Comparison of ENCODE assay signal across 16 cellular contexts in genomic region chr13:110127986-110128511, GRCh38.
DNase-seq lines count a peak whose midpoint lies in the region; ATAC-seq and TF ChIP-seq lines count a peak whose summit lies in the region.
"Had no signal": no experiment of that assay in that cellular context is flagged by ENCODE, and none has a peak within 500 bp of the region (broad histone marks: within the 10 kb centered on the region; RNA-seq: fewer than 3 reads in every experiment).

No MANE protein-coding gene starts in this region.

- TF ChIP-seq CTCF in SK-N-SH (IDR thresholded peaks at IDR 0.05) (no peak), PC-9 (conservative IDR thresholded peaks at IDR 0.05) (no peak), esophagus muscularis mucosa (IDR thresholded peaks at IDR 0.05) (no peak), prostate gland (IDR thresholded peaks at IDR 0.05) (no peak)

- H3K9ac ChIP-seq in SK-N-SH: no peak overlapping the region
- peak overlapping the region in 1 of 3 donors; percentile 45 for H3K9ac ChIP-seq in skeletal muscle tissue (ENCODE audit: low read depth in 1 of 3, low read length in 3 of 3)

- TF ChIP-seq EP300 in SK-N-SH (IDR thresholded peaks at IDR 0.05; ENCODE audit: borderline replicate concordance in 1 of 2, low read depth in 1 of 2, low read length in 1 of 2): no peak
- no peak for TF ChIP-seq EP300 in esophagus muscularis mucosa (IDR thresholded peaks at IDR 0.05)

- H3K9me2 ChIP-seq in SK-N-SH (no peaks in the 10 kb centered on the region), PC-9 (ENCODE audit: insufficient read depth) (no peaks in the 10 kb centered on the region)

- POLR2A ChIA-PET in SK-N-SH (lab: Yijun Ruan, JAX) (no interaction called here), PC-9 (lab: Charles Lee; ENCODE audit: unreplicated experiment) (interaction anchor here (0.7 kb wide), 1 partner anchor 971 kb away, joined by 12 read pairs; no protein-coding TSS in a partner anchor)

- no peak for TF ChIP-seq RAD21 in SK-N-SH (IDR thresholded peaks at IDR 0.05; ENCODE audit: low read length)

- DNase-seq in SK-N-SH (no peak), PC-9 (peak in 1 of 2 experiments; percentile 77), esophagus muscularis mucosa (ENCODE audit: extremely low spot score) (peak; percentile 53), prostate gland (ENCODE audit: low spot score) (no peak), NCI-H1436 (lab: John Stamatoyannopoulos, UW) (no peak), NCI-H69 (lab: John Stamatoyannopoulos, UW) (no peak)
- DNase-seq: activated B cell treated with CpG ODN at 0.5 μM for 24 hours; activated naive CD4-positive, alpha-beta T cell treated with anti-CD3 and anti-CD28 coated beads for 36 hours; central memory CD4-positive, alpha-beta T cell; DMS 273 treated with DMSO at 0.1 percent for 48 hours; MG63; nephron progenitor cell; right lobe of liver; stomach had no signal

- peaks cover 0 to 28% of the 10 kb centered on the region in 2 experiments; a peak in 3 of 4 replicates for H3K4me1 ChIP-seq in SK-N-SH (ENCODE audit: control insufficient read depth in 1 of 2, insufficient read depth in 2 of 2, low read depth in 1 of 2, low read length in 1 of 2)
- H3K4me1 ChIP-seq in PC-9 (replicated peaks; ENCODE audit: insufficient read depth): peaks cover 42% of the 10 kb centered on the region
- peaks cover 29 to 38% (median 34%) of the 10 kb centered on the region in 4 donors for H3K4me1 ChIP-seq in esophagus muscularis mucosa
- H3K4me1 ChIP-seq in skeletal muscle tissue (ENCODE audit: control insufficient read depth in 3 of 3, insufficient read depth in 3 of 3, low read length in 3 of 3): peaks cover 21 to 42% (median 37%) of the 10 kb centered on the region in 3 donors
- no peaks in the 10 kb centered on the region for H3K4me1 ChIP-seq in prostate gland (replicated peaks)
- H3K4me1 ChIP-seq: right lobe of liver had no signal

- H3K9me3 ChIP-seq in SK-N-SH: no peaks in the 10 kb centered on the region
- H3K9me3 ChIP-seq in PC-9 (ENCODE audit: insufficient read depth, low read depth): no peaks in the 10 kb centered on the region
- no peaks in the 10 kb centered on the region for H3K9me3 ChIP-seq in esophagus muscularis mucosa
- H3K9me3 ChIP-seq in skeletal muscle tissue (ENCODE audit: control insufficient read depth in 3 of 3, low read length in 3 of 3): no peaks in the 10 kb centered on the region
- H3K9me3 ChIP-seq in prostate gland: no peaks in the 10 kb centered on the region
- H3K9me3 ChIP-seq: MG63, right lobe of liver, stomach had no signal

- WGBS in SK-N-SH (ENCODE audit: low lambda C conversion rate): 47% methylated on average over 5 of the region's 6 CpGs
- 51% methylated on average over 6 of the region's 6 CpGs for WGBS in esophagus muscularis mucosa
- 65% methylated on average over 6 of the region's 6 CpGs for WGBS in prostate gland

- intact Hi-C loops in PC-9 (cut with micrococcal nuclease; ENCODE audit: unreplicated experiment): loop anchor here (10.0 kb wide), 1 partner anchor 793 kb away; no protein-coding TSS in a partner anchor
- intact Hi-C loops in esophagus muscularis mucosa (cut with DNase I): no loop called here
- intact Hi-C loops in prostate gland (cut with DNase I): no loop called here

- H3F3A ChIP-seq in SK-N-SH (replicated peaks; ENCODE audit: insufficient read depth) (peaks cover 22% of the 10 kb centered on the region), PC-9 (ENCODE audit: insufficient read depth, low read depth) (peaks cover 36% of the 10 kb centered on the region)

- H3K4me3 ChIP-seq in SK-N-SH (ENCODE audit: low read depth in 2 of 2, low read length in 1 of 2): no peak overlapping the region
- peak overlapping the region; percentile 6; the same call in 1 of the 2 replicates for H3K4me3 ChIP-seq in PC-9
- no peak overlapping the region for H3K4me3 ChIP-seq in esophagus muscularis mucosa
- H3K4me3 ChIP-seq in skeletal muscle tissue (ENCODE audit: low read length in 3 of 3): no peak overlapping the region
- no peak overlapping the region for H3K4me3 ChIP-seq in prostate gland
- H3K4me3 ChIP-seq: right lobe of liver, stomach had no signal

- H3K27me3 ChIP-seq in SK-N-SH (ENCODE audit: insufficient read depth): no peaks in the 10 kb centered on the region
- no peaks in the 10 kb centered on the region for H3K27me3 ChIP-seq in PC-9 (ENCODE audit: insufficient read depth, low read depth)
- no peaks in the 10 kb centered on the region for H3K27me3 ChIP-seq in esophagus muscularis mucosa
- H3K27me3 ChIP-seq in skeletal muscle tissue (ENCODE audit: control insufficient read depth in 3 of 3, insufficient read depth in 3 of 3, low read length in 3 of 3): no peaks in the 10 kb centered on the region
- H3K27me3 ChIP-seq in prostate gland (replicated peaks; ENCODE audit: insufficient read depth): no peaks in the 10 kb centered on the region
- H3K27me3 ChIP-seq: MG63, right lobe of liver had no signal

- no peaks in the 10 kb centered on the region for H3K79me2 ChIP-seq in SK-N-SH (ENCODE audit: insufficient read depth)
- H3K79me2 ChIP-seq in PC-9 (ENCODE audit: low read depth): no peaks in the 10 kb centered on the region

- H4K20me1 ChIP-seq in SK-N-SH (ENCODE audit: insufficient read depth): no peaks in the 10 kb centered on the region
- no peaks in the 10 kb centered on the region for H4K20me1 ChIP-seq in PC-9 (ENCODE audit: insufficient read depth)

- ATAC-seq in SK-N-SH treated with all-trans-retinoic acid at 6 μM for 48 hours: no peak
- ATAC-seq: right lobe of liver had no signal

- H2AFZ ChIP-seq in SK-N-SH (ENCODE audit: low read depth) (peak overlapping the region; percentile 9; the same call in 1 of the 2 replicates), PC-9 (0 out of 2 replicates have a peak overlapping the region, but pooled peaks have one; percentile 17)

- no peak overlapping the region for H3K4me2 ChIP-seq in SK-N-SH
- peak overlapping the region; percentile 70 for H3K4me2 ChIP-seq in PC-9

- CTCF ChIA-PET in SK-N-SH (lab: Yijun Ruan, JAX) (interaction anchor here (0.9 to 1.6 kb wide), 2 partner anchors 12 to 1168 kb away, joined by 3 to 4 read pairs; no protein-coding TSS in a partner anchor), PC-9 (lab: Charles Lee) (interaction anchor here (0.7 kb wide), 1 partner anchor 885 kb away, joined by 3 read pairs; no protein-coding TSS in a partner anchor)

- no TSS peak for BruUV-seq in PC-9 (replicated peaks; lab: Mats Ljungman, UMichigan)

- H3K27ac ChIP-seq in SK-N-SH (ENCODE audit: low read depth in 2 of 2, low read length in 1 of 2): peak overlapping the region; percentile 39 to 95; a peak in 3 of 4 replicates
- peak overlapping the region; percentile 94 for H3K27ac ChIP-seq in PC-9
- H3K27ac ChIP-seq in esophagus muscularis mucosa (replicated peaks in 1 of 4): peak overlapping the region; percentile 86 to 93 (median 88)
- peak overlapping the region; percentile 77 for H3K27ac ChIP-seq in skeletal muscle tissue (ENCODE audit: low read depth, low read length)
- H3K27ac ChIP-seq in prostate gland: no peak overlapping the region
- H3K27ac ChIP-seq: right lobe of liver had no signal

- H3K36me3 ChIP-seq in SK-N-SH (replicated peaks in 1 of 2; ENCODE audit: control insufficient read depth in 1 of 2, insufficient read depth in 2 of 2, low read length in 1 of 2): no peaks in the 10 kb centered on the region
- H3K36me3 ChIP-seq in PC-9 (ENCODE audit: low read depth): no peaks in the 10 kb centered on the region
- H3K36me3 ChIP-seq in esophagus muscularis mucosa: no peaks in the 10 kb centered on the region
- H3K36me3 ChIP-seq in skeletal muscle tissue (ENCODE audit: control insufficient read depth in 3 of 3, insufficient read depth in 3 of 3, low read length in 3 of 3): no peaks in the 10 kb centered on the region
- no peaks in the 10 kb centered on the region for H3K36me3 ChIP-seq in prostate gland
- H3K36me3 ChIP-seq: MG63, right lobe of liver, stomach had no signal

- TF ChIP-seq POLR2A in esophagus muscularis mucosa (IDR thresholded peaks at IDR 0.05; ENCODE audit: low read depth): no peak
- TF ChIP-seq POLR2A in prostate gland (IDR thresholded peaks at IDR 0.05): no peak

TF ChIP-seq in SK-N-SH, 30 proteins besides CTCF, POLR2A, EP300 and RAD21 (continues in another document):
- TF ChIP-seq JUND (IDR thresholded peaks at IDR 0.05) (peak; percentile 31), TEAD4 (IDR thresholded peaks at IDR 0.05; ENCODE audit: borderline replicate concordance, insufficient read depth) (peak; percentile 36; the same call in 1 of the 2 replicates), USF1 (IDR thresholded peaks at IDR 0.05; ENCODE audit: borderline replicate concordance, low read depth) (no peak)

TF ChIP-seq in SK-N-SH treated with all-trans-retinoic acid at 6 μM for 48 hours, 23 proteins besides CTCF, POLR2A, EP300 and RAD21 (continues in another document):
- no peak for TF ChIP-seq ZNF70 (CRISPR knock-in tag; IDR thresholded peaks at IDR 0.05)
- no peak for TF ChIP-seq POU6F1 (CRISPR knock-in tag; IDR thresholded peaks at IDR 0.05; ENCODE audit: borderline replicate concordance, low read depth)
- TF ChIP-seq ZNF8 (CRISPR knock-in tag; IDR thresholded peaks at IDR 0.05): no peak
- TF ChIP-seq RARB (CRISPR knock-in tag; IDR thresholded peaks at IDR 0.05): no peak
- no peak for TF ChIP-seq SNAI2 (CRISPR knock-in tag; IDR thresholded peaks at IDR 0.05)
- TF ChIP-seq ZNF565 (CRISPR knock-in tag; conservative IDR thresholded peaks at IDR 0.05; ENCODE audit: low read depth): no peak
- TF ChIP-seq ZFP3 (CRISPR knock-in tag; IDR thresholded peaks at IDR 0.05): no peak
- no peak for TF ChIP-seq BACH2 (CRISPR knock-in tag; IDR thresholded peaks at IDR 0.05; ENCODE audit: borderline replicate concordance)
- TF ChIP-seq TOX (CRISPR knock-in tag; IDR thresholded peaks at IDR 0.05; ENCODE audit: borderline replicate concordance): no peak
- no peak for TF ChIP-seq TCF4 (CRISPR knock-in tag; IDR thresholded peaks at IDR 0.05; ENCODE audit: borderline replicate concordance)
- TF ChIP-seq ISL1 (CRISPR knock-in tag; IDR thresholded peaks at IDR 0.05): no peak
- no peak for TF ChIP-seq ZC3H10 (CRISPR knock-in tag; IDR thresholded peaks at IDR 0.05)
- TF ChIP-seq ESRRG (CRISPR knock-in tag; IDR thresholded peaks at IDR 0.05): no peak

Comparison
In these comparisons a context has a peak if more than half of its experiments do, and no peak if none do; other contexts are left out.
1. H3K27ac ChIP-seq: peak in SK-N-SH (2 of 2), PC-9 (single experiment), esophagus muscularis mucosa (4 of 4) and skeletal muscle tissue (single experiment); none in prostate gland (0 of 2).